In the genomic region with DNA sequence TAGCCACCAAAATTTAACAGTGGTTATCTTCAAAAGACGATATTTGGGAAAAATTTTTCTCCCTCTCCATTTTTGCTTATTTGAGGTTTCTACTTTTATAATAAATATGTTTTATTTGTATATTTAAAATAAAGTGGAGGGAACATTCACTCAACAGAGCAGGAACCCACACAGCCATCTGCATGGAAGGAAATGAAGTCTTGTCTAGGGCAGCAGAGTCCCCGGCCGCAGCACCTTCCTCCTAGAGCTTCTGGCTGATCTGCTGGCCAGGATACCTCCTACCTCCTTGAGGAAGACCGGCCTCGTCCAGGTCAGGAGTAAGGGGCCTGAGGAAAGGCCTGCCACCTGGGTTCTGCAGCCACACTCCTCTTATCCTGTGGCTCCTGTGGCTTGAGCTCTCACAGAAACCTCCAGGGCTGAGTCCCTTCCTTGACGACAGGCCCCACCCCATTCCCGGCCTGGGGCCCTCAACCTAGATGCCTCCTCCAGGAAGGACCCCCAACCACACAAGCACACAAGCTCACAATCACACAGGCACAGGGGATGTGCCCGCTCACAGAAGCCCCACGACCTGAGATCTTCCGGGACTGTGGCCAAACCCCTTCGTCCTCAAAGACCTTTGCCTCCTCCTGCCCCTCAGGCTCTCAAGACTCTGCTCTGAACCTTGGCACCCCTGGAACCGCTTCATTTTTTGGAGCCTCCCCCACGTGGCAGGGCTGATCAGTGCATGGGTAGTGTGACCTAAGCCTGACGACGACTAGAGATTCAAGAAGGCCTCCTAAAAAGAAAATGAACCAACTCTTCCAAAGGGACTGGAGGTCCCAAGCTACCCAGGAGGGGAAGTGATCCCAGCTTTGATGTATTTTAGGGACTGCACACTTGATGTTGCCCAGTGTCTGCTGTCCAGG, we compare ENCODE assay signal across 8 cellular contexts. TPM values are rescaled to one million over a fixed set of nuclear protein-coding genes. Genes with fewer than 3 reads are reported as not detected.
DNase-seq lines count a peak whose midpoint lies in the region; ATAC-seq, FAIRE-seq and TF ChIP-seq lines count a peak whose summit lies in the region.
"Not testable (repeated sequence)": the region's sequence is repeated elsewhere in the genome, so short reads cannot be mapped to it uniquely, and the experiment has no call there.
"Had no signal": no experiment of that assay in that cellular context is flagged by ENCODE, and none has a peak within 500 bp of the region (broad histone marks: within the 10 kb centered on the region; RNA-seq: fewer than 3 reads in every experiment).

No MANE protein-coding gene starts in this region.

- not testable (repeated sequence) for TF ChIP-seq EP300 in GM12878 (IDR thresholded peaks at IDR 0.05; ENCODE audit: borderline replicate concordance in 1 of 2, control insufficient read depth in 1 of 2, low read depth in 2 of 2, low read length in 2 of 2)

- H3K36me3 Mint-ChIP-seq in CD4-positive, alpha-beta T cell (ENCODE audit: low read depth); activated CD8-positive, alpha-beta T cell treated with anti-CD3 and anti-CD28 coated beads for 36 hours (ENCODE audit: low read depth); naive B cell: not testable (repeated sequence)

- DNase-seq in CD4-positive, alpha-beta T cell; GM18507 (ENCODE audit: extremely low spot score, insufficient read length, low read depth); activated CD8-positive, alpha-beta T cell treated with anti-CD3 and anti-CD28 coated beads for 36 hours; GM12878 (ENCODE audit: low read depth, low spot score); keratinocyte (ENCODE audit: low read depth, low spot score); naive B cell: not testable (repeated sequence)

- not testable (repeated sequence) for H2AFZ ChIP-seq in GM12878 (ENCODE audit: control insufficient read depth, low read depth, low read length); keratinocyte (ENCODE audit: control insufficient read depth, low read length)

- not testable (repeated sequence) for H3K27me3 Mint-ChIP-seq in CD4-positive, alpha-beta T cell; activated CD8-positive, alpha-beta T cell treated with anti-CD3 and anti-CD28 coated beads for 36 hours; naive B cell

- not testable (repeated sequence) for H3K27ac ChIP-seq in CD4-positive, alpha-beta T cell (ENCODE audit: low read depth, low read length); GM12878 (ENCODE audit: control insufficient read depth, insufficient read depth); keratinocyte (ENCODE audit: control insufficient read depth, insufficient read depth, low read length)

- H3K4me1 ChIP-seq in GM12878 (ENCODE audit: control insufficient read depth, insufficient read depth, low read length): peaks cover 24% of the 10 kb centered on the region
- not testable (repeated sequence) for H3K4me1 ChIP-seq in keratinocyte (ENCODE audit: control insufficient read depth, extremely low read depth, insufficient read depth, low read length)

- H3K9me1 ChIP-seq in keratinocyte (ENCODE audit: control insufficient read depth, extremely low read depth, insufficient read depth, low read length): not testable (repeated sequence)

- peak; percentile 80 for FAIRE-seq in GM18507 (lab: Jason Lieb, UNC)
- peak; percentile 47 for FAIRE-seq in GM12878 (lab: Jason Lieb, UNC)
- peak; percentile 9 for FAIRE-seq in keratinocyte (lab: Jason Lieb, UNC)

- SMC1A ChIA-PET in GM12878 (lab: Charles Lee; ENCODE audit: uncharacterized antibody, unreplicated experiment): not testable (repeated sequence)

- not testable (repeated sequence) for TF ChIP-seq RAD21 in GM12878 (IDR thresholded peaks at IDR 0.05; ENCODE audit: insufficient read depth, low read depth, low read length)

- intact Hi-C loops in CD4-positive, alpha-beta T cell (cut with DNase I, micrococcal nuclease); activated CD8-positive, alpha-beta T cell treated with anti-CD3 and anti-CD28 coated beads for 36 hours (cut with micrococcal nuclease); GM12878 (cut with micrococcal nuclease; ENCODE audit: unreplicated experiment): not testable (repeated sequence)

- not testable (repeated sequence) for H4K20me1 ChIP-seq in GM12878 (ENCODE audit: control insufficient read depth, insufficient read depth); keratinocyte (ENCODE audit: control insufficient read depth, extremely low read depth, insufficient read depth, low read length)

- H3K27ac Mint-ChIP-seq in CD4-positive, alpha-beta T cell; activated CD8-positive, alpha-beta T cell treated with anti-CD3 and anti-CD28 coated beads for 36 hours: not testable (repeated sequence)
- H3K27ac Mint-ChIP-seq in naive B cell: peak overlapping the region in 2 of 6 donors; percentile 30 to 67

- not testable (repeated sequence) for BruUV-seq in GM12878 (replicated peaks; lab: Mats Ljungman, UMichigan)

- not testable (repeated sequence) for H3K4me3 ChIP-seq in GM12878; keratinocyte (ENCODE audit: control insufficient read depth in 2 of 3, extremely low read depth in 1 of 3, insufficient read depth in 2 of 3, low read depth in 1 of 3, low read length in 3 of 3)

- ATAC-seq in CD4-positive, alpha-beta T cell (ENCODE audit: poor library complexity): peak; percentile 57
- peak; percentile 68 for ATAC-seq in activated CD8-positive, alpha-beta T cell treated with anti-CD3 and anti-CD28 coated beads for 36 hours
- not testable (repeated sequence) for ATAC-seq in GM12878
- peak; percentile 37 to 39 for ATAC-seq in naive B cell (ENCODE audit: low read depth in 2 of 2)

- not testable (repeated sequence) for H3K9ac ChIP-seq in GM12878 (ENCODE audit: control insufficient read depth, insufficient read depth, low read length); keratinocyte (ENCODE audit: control insufficient read depth, extremely low read depth, insufficient read depth, low read length)

- not testable (repeated sequence) for TF ChIP-seq POLR2A in GM12878 (IDR thresholded peaks at IDR 0.05; ENCODE audit: low read depth, low read length)

- H3K4me2 ChIP-seq in GM12878 (ENCODE audit: control insufficient read depth, insufficient read depth); keratinocyte (ENCODE audit: control insufficient read depth, extremely low read depth, insufficient read depth, low read depth, low read length): not testable (repeated sequence)

- not testable (repeated sequence) for TF ChIP-seq CTCF in CD4-positive, alpha-beta T cell (IDR thresholded peaks at IDR 0.05); activated CD8-positive, alpha-beta T cell treated with anti-CD3 and anti-CD28 coated beads for 36 hours (IDR thresholded peaks at IDR 0.05); GM12878 (IDR thresholded peaks at IDR 0.05 in 2 of 3, conservative IDR thresholded peaks at IDR 0.05 in 1 of 3; ENCODE audit: control insufficient read depth in 2 of 3, extremely low read depth in 1 of 3, insufficient read depth in 1 of 3, low read depth in 3 of 3, low read length in 3 of 3); keratinocyte (optimal IDR thresholded peaks at IDR 0.05 in 1 of 3, IDR thresholded peaks at IDR 0.05 in 1 of 3, conservative IDR thresholded peaks at IDR 0.05 in 1 of 3; ENCODE audit: extremely low read depth in 1 of 3, insufficient read depth in 2 of 3, low read length in 3 of 3)

- in situ Hi-C loops in GM12878 (cut with MboI): not testable (repeated sequence)

- H3K27me3 ChIP-seq in CD4-positive, alpha-beta T cell (ENCODE audit: control insufficient read depth, insufficient read depth, low read length); GM12878 (replicated peaks in 1 of 2; ENCODE audit: control insufficient read depth in 2 of 2, insufficient read depth in 2 of 2, low read length in 1 of 2); keratinocyte (ENCODE audit: control insufficient read depth, extremely low read depth, insufficient read depth, low read length): not testable (repeated sequence)

- RAD21 ChIA-PET in GM12878 (lab: Charles Lee; ENCODE audit: unreplicated experiment): not testable (repeated sequence)

- CTCF ChIA-PET in CD4-positive, alpha-beta T cell (lab: Charles Lee); activated CD8-positive, alpha-beta T cell treated with anti-CD3 and anti-CD28 coated beads for 36 hours (lab: Charles Lee): not testable (repeated sequence)
- CTCF ChIA-PET in GM12878 (lab: Yijun Ruan, JAX): interaction anchor here (1.1 kb wide), 1 partner anchor 29 kb away, joined by 5 read pairs; no protein-coding TSS in a partner anchor

- not testable (repeated sequence) for H3K4me1 Mint-ChIP-seq in CD4-positive, alpha-beta T cell (ENCODE audit: low read depth)
- H3K4me1 Mint-ChIP-seq in activated CD8-positive, alpha-beta T cell treated with anti-CD3 and anti-CD28 coated beads for 36 hours (ENCODE audit: low read depth): peaks cover 14% of the 10 kb centered on the region
- peaks cover 20 to 27% (median 25%) of the 10 kb centered on the region in 3 donors for H3K4me1 Mint-ChIP-seq in naive B cell

- 93% methylated on average over 8 of the region's 15 CpGs for WGBS in GM12878 (ENCODE audit: insufficient coverage, insufficient replicate concordance, low lambda C conversion rate, missing lambda C conversion rate)

- not testable (repeated sequence) for H3K4me3 Mint-ChIP-seq in CD4-positive, alpha-beta T cell; activated CD8-positive, alpha-beta T cell treated with anti-CD3 and anti-CD28 coated beads for 36 hours; naive B cell

- not testable (repeated sequence) for H3K79me2 ChIP-seq in GM12878 (ENCODE audit: control insufficient read depth, insufficient read depth, low read length); keratinocyte (ENCODE audit: control insufficient read depth, insufficient read depth, low read length)

- H3K36me3 ChIP-seq in GM12878 (ENCODE audit: control insufficient read depth in 2 of 2, insufficient read depth in 2 of 2, low read length in 1 of 2); keratinocyte (ENCODE audit: control insufficient read depth in 2 of 2, extremely low read depth in 1 of 2, insufficient read depth in 2 of 2, low read length in 2 of 2): not testable (repeated sequence)

- POLR2A ChIA-PET in CD4-positive, alpha-beta T cell (lab: Charles Lee); activated CD8-positive, alpha-beta T cell treated with anti-CD3 and anti-CD28 coated beads for 36 hours (lab: Charles Lee); GM12878 (lab: Charles Lee): not testable (repeated sequence)

- not testable (repeated sequence) for H3K9me3 Mint-ChIP-seq in CD4-positive, alpha-beta T cell; activated CD8-positive, alpha-beta T cell treated with anti-CD3 and anti-CD28 coated beads for 36 hours; naive B cell

- dilution Hi-C loops in keratinocyte (cut with MboI; ENCODE audit: extremely low pct_ligation_motif_present, low sequenced_read_pairs): not testable (repeated sequence)

- H3K9me3 ChIP-seq in CD4-positive, alpha-beta T cell (ENCODE audit: control insufficient read depth, low read length); GM12878 (replicated peaks; ENCODE audit: control insufficient read depth, insufficient read depth, low read length); keratinocyte (ENCODE audit: control insufficient read depth, low read depth, low read length): not testable (repeated sequence)

RNA-seq across cellular contexts. Expression of a gene that starts 23.0 kb away (rescaled TPM):
- under 1 TPM; 0.41 to 0.75 TPM for total RNA-seq in CD4-positive, alpha-beta T cell
- 1 to 10 TPM; 1.7 TPM for total RNA-seq in activated CD8-positive, alpha-beta T cell treated with anti-CD3 and anti-CD28 coated beads for 36 hours
- 21.6 and 24.6 TPM in 2 replicates for total RNA-seq in GM12878 (2013; cell fraction: nucleolus; rRNA removed)
- 16.3 and 18.5 TPM in 2 replicates for total RNA-seq in GM12878 (2014; rRNA removed)
- 27.4 and 29.7 TPM in 2 replicates for total RNA-seq in GM12878 (2014; rRNA removed; fragmentation: Illumina TruSeq; extraction: Trizol)
- 11.8 and 12.4 TPM in 2 replicates for total RNA-seq in GM12878 (2021)
- polyA plus RNA-seq in GM12878 (2011; ENCODE audit: low read depth): 11.5 TPM
- polyA plus RNA-seq in GM12878 (2011; rRNA removed): 107 and 145 TPM in 2 replicates
- polyA plus RNA-seq in GM12878 (2011; cell fraction: cytosol; rRNA removed): 51.3 and 59.1 TPM in 2 replicates
- 21.7 and 26.6 TPM in 2 replicates for polyA plus RNA-seq in GM12878 (2011; cell fraction: nucleus; rRNA removed)
- 9.9 and 13.4 TPM in 2 replicates for polyA plus RNA-seq in GM12878 (2012)
- polyA plus RNA-seq in GM12878 (2014; fragmentation: Illumina TruSeq; extraction: Trizol): 26.8 and 32.5 TPM in 2 replicates
- 10 to 100 TPM; 18.2 to 19.4 TPM for polyA plus RNA-seq in GM12878 (2014; fragmentation: Nextera tagmentation; extraction: Ambion mirVana)
- polyA plus RNA-seq in GM12878 (2014; rRNA removed): 11.6 and 13.4 TPM in 2 replicates
- polyA plus RNA-seq in GM12878 (2016; fragmentation: Nextera tagmentation; extraction: Ambion mirVana): 10 to 100 TPM; 18.3 to 18.4 TPM
- 50.6 and 58.2 TPM in 2 replicates for polyA minus RNA-seq in GM12878 (2011; rRNA and poly(A)+ RNA removed)
- polyA minus RNA-seq in GM12878 (2011; cell fraction: cytosol; rRNA and poly(A)+ RNA removed): 18.8 and 22.4 TPM in 2 replicates
- polyA minus RNA-seq in GM12878 (2011; cell fraction: nucleus; rRNA and poly(A)+ RNA removed): 18.3 and 26.7 TPM in 2 replicates
- polyA plus RNA-seq in keratinocyte: not detected in 3 replicates
- polyA plus RNA-seq in keratinocyte (2011; ENCODE audit: low read depth): not detected
- not detected in 2 replicates for polyA plus RNA-seq in keratinocyte (2011; cell fraction: cytosol; rRNA removed)
- polyA plus RNA-seq in keratinocyte (2011; cell fraction: nucleus; rRNA removed): not detected in 2 replicates
- polyA plus RNA-seq in keratinocyte (2012; ENCODE audit: low replicate concordance): not detected in 2 replicates
- polyA minus RNA-seq in keratinocyte: not detected in 3 replicates
- not detected for polyA minus RNA-seq in keratinocyte (2011; cell fraction: cytosol; rRNA and poly(A)+ RNA removed)
- polyA minus RNA-seq in keratinocyte (2011; cell fraction: nucleus; rRNA and poly(A)+ RNA removed): not detected in 2 replicates
- polyA plus RNA-seq in naive B cell (ENCODE audit: low read depth in 6 of 6): 10 to 100 TPM; 15.2 to 39.8 (median 32.9) TPM
- total RNA-seq: Calu3, G401 had no signal

RNA-seq across cellular contexts. Expression of a gene that starts 52.7 kb away (rescaled TPM):
- total RNA-seq in CD4-positive, alpha-beta T cell: 1 to 10 TPM; 1.4 to 1.9 TPM
- total RNA-seq in activated CD8-positive, alpha-beta T cell treated with anti-CD3 and anti-CD28 coated beads for 36 hours: 10 to 100 TPM; 27.6 to 27.7 TPM
- total RNA-seq in GM12878 (2013; cell fraction: nucleolus; rRNA removed): 13.3 and 14.2 TPM in 2 replicates
- total RNA-seq in GM12878 (2014; rRNA removed): 8.9 and 11.7 TPM in 2 replicates
- total RNA-seq in GM12878 (2014; rRNA removed; fragmentation: Illumina TruSeq; extraction: Trizol): 11.8 and 12.1 TPM in 2 replicates
- total RNA-seq in GM12878 (2021): 10.5 and 11.2 TPM in 2 replicates
- polyA plus RNA-seq in GM12878 (2011; ENCODE audit: low read depth): 4.5 TPM
- polyA plus RNA-seq in GM12878 (2011; rRNA removed): 11.2 and 15.5 TPM in 2 replicates
- 4.4 and 4.5 TPM in 2 replicates for polyA plus RNA-seq in GM12878 (2011; cell fraction: cytosol; rRNA removed)
- 10.1 and 10.3 TPM in 2 replicates for polyA plus RNA-seq in GM12878 (2011; cell fraction: nucleus; rRNA removed)
- 7.0 and 7.9 TPM in 2 replicates for polyA plus RNA-seq in GM12878 (2012)
- polyA plus RNA-seq in GM12878 (2014; fragmentation: Illumina TruSeq; extraction: Trizol): 9.0 and 12.0 TPM in 2 replicates
- polyA plus RNA-seq in GM12878 (2014; fragmentation: Nextera tagmentation; extraction: Ambion mirVana): 1 to 10 TPM; 6.3 to 8.5 TPM
- 8.8 and 11.0 TPM in 2 replicates for polyA plus RNA-seq in GM12878 (2014; rRNA removed)
- polyA plus RNA-seq in GM12878 (2016; fragmentation: Nextera tagmentation; extraction: Ambion mirVana): 10 to 100 TPM; 20.8 to 22.3 TPM
- 8.0 and 12.6 TPM in 2 replicates for polyA minus RNA-seq in GM12878 (2011; rRNA and poly(A)+ RNA removed)
- 2.1 and 4.2 TPM in 2 replicates for polyA minus RNA-seq in GM12878 (2011; cell fraction: cytosol; rRNA and poly(A)+ RNA removed)
- polyA minus RNA-seq in GM12878 (2011; cell fraction: nucleus; rRNA and poly(A)+ RNA removed): 7.7 and 10.3 TPM in 2 replicates
- 1.0 to 2.0 TPM (median 1.4 TPM) in 3 replicates for polyA plus RNA-seq in keratinocyte
- 3.2 TPM for polyA plus RNA-seq in keratinocyte (2011; ENCODE audit: low read depth)
- 0.83 and 1.5 TPM in 2 replicates for polyA plus RNA-seq in keratinocyte (2011; cell fraction: cytosol; rRNA removed)
- 1.0 and 2.1 TPM in 2 replicates for polyA plus RNA-seq in keratinocyte (2011; cell fraction: nucleus; rRNA removed)
- polyA plus RNA-seq in keratinocyte (2012; ENCODE audit: low replicate concordance): 1.6 and 5.2 TPM in 2 replicates
- polyA minus RNA-seq in keratinocyte: 0.49 to 1.8 TPM (median 1.2 TPM) in 3 replicates
- 3.6 TPM for polyA minus RNA-seq in keratinocyte (2011; cell fraction: cytosol; rRNA and poly(A)+ RNA removed)
- 2.0 and 2.7 TPM in 2 replicates for polyA minus RNA-seq in keratinocyte (2011; cell fraction: nucleus; rRNA and poly(A)+ RNA removed)
- 10 to 100 TPM; 10.3 to 19.5 (median 14.5) TPM for polyA plus RNA-seq in naive B cell (ENCODE audit: low read depth in 6 of 6)

Comparison
In these comparisons a context has a peak if more than half of its experiments do, and no peak if none do; other contexts are left out.
1. RNA of a gene that starts 23.0 kb away (total RNA-seq): 11.8 to 29.7 TPM in GM12878; 1.7 TPM in activated CD8-positive, alpha-beta T cell treated with anti-CD3 and anti-CD28 coated beads for 36 hours and 0.41 to 0.75 TPM in CD4-positive, alpha-beta T cell; every median in the first group is over 4 times any median in the second.